In the genomic region with DNA sequence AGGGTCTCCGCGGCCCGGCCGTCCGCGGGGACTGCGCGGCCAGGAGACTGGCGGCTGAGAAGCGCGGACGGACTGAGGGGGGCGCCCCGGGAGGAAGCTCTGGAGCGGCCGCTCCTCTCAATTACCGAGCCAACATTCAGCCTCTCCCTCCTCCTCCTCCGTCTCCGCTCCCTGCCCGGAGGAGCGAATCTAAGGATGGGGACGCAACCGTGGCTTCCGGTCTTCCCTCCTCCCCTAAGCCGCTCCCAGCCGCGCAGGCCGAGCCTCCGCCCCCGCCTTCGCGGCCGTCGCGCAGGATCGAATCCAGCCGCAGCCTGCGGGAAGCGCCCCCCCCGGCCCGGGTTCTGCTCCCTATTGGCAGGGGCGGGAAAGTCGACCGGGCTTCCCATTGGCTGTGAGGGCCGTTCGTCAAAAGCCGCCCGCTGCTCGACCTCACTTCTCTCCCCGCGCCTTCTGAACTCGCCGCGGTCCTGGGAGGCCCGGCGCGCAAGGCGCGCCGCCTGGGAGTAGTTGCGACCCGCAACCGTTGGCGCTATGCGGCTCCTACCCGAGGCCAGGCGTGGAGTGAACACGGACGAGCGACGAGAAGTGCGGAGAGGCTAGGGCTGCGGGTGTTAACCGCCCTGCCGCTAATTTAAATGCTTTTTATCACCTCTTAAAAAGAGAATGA, we compare ENCODE assay signal across 1 cellular context.
A peak's percentile ranks its signal among the peaks of the same experiment; 100 is the strongest.
TF ChIP-seq lines count a peak whose summit lies in the region.

A gene (minus strand): TSS at position 197 of the 670 bp plus-strand sequence. CDS start 302 bp downstream, outside the sequence.

TF ChIP-seq in HepG2, 621 proteins besides CTCF, POLR2A, EP300 and RAD21 (continued from another document and continues in another):
- TF ChIP-seq, protein P1, sequence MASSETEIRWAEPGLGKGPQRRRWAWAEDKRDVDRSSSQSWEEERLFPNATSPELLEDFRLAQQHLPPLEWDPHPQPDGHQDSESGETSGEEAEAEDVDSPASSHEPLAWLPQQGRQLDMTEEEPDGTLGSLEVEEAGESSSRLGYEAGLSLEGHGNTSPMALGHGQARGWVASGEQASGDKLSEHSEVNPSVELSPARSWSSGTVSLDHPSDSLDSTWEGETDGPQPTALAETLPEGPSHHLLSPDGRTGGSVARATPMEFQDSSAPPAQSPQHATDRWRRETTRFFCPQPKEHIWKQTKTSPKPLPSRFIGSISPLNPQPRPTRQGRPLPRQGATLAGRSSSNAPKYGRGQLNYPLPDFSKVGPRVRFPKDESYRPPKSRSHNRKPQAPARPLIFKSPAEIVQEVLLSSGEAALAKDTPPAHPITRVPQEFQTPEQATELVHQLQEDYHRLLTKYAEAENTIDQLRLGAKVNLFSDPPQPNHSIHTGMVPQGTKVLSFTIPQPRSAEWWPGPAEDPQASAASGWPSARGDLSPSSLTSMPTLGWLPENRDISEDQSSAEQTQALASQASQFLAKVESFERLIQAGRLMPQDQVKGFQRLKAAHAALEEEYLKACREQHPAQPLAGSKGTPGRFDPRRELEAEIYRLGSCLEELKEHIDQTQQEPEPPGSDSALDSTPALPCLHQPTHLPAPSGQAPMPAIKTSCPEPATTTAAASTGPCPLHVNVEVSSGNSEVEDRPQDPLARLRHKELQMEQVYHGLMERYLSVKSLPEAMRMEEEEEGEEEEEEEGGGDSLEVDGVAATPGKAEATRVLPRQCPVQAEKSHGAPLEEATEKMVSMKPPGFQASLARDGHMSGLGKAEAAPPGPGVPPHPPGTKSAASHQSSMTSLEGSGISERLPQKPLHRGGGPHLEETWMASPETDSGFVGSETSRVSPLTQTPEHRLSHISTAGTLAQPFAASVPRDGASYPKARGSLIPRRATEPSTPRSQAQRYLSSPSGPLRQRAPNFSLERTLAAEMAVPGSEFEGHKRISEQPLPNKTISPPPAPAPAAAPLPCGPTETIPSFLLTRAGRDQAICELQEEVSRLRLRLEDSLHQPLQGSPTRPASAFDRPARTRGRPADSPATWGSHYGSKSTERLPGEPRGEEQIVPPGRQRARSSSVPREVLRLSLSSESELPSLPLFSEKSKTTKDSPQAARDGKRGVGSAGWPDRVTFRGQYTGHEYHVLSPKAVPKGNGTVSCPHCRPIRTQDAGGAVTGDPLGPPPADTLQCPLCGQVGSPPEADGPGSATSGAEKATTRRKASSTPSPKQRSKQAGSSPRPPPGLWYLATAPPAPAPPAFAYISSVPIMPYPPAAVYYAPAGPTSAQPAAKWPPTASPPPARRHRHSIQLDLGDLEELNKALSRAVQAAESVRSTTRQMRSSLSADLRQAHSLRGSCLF (CRISPR knock-in tag; IDR thresholded peaks at IDR 0.05; ENCODE audit: borderline replicate concordance), result no peak
- no peak for TF ChIP-seq KAT2B (IDR thresholded peaks at IDR 0.05; ENCODE audit: borderline replicate concordance, low read depth, low read length)
- TF ChIP-seq, protein P2, sequence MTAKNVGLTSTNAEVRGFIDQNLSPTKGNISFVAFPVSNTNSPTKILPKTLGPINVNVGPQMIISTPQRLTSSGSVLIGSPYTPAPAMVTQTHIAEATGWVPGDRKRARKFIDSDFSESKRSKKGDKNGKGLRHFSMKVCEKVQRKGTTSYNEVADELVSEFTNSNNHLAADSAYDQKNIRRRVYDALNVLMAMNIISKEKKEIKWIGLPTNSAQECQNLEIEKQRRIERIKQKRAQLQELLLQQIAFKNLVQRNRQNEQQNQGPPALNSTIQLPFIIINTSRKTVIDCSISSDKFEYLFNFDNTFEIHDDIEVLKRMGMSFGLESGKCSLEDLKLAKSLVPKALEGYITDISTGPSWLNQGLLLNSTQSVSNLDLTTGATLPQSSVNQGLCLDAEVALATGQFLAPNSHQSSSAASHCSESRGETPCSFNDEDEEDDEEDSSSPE (CRISPR knock-in tag; IDR thresholded peaks at IDR 0.05), result peak; percentile 94
- TF ChIP-seq PHF5A (CRISPR knock-in tag; IDR thresholded peaks at IDR 0.05; ENCODE audit: low read depth, unreplicated experiment), result peak; percentile 40
- TF ChIP-seq SP2 (CRISPR knock-in tag; IDR thresholded peaks at IDR 0.05), result peak; percentile 97
- no peak for TF ChIP-seq ZNF616 (CRISPR knock-in tag; IDR thresholded peaks at IDR 0.05; ENCODE audit: low read depth)
- TF ChIP-seq HNRNPK (IDR thresholded peaks at IDR 0.05; ENCODE audit: low read depth, low read length, poor library complexity, severe bottlenecking), result no peak
- peak; percentile 93 for TF ChIP-seq RFXAP (CRISPR knock-in tag; IDR thresholded peaks at IDR 0.05; ENCODE audit: borderline replicate concordance)
- no peak; the same call in 1 of the 2 replicates for TF ChIP-seq MYNN (CRISPR knock-in tag; IDR thresholded peaks at IDR 0.05; ENCODE audit: low read depth)
- TF ChIP-seq ZSCAN20 (CRISPR knock-in tag; IDR thresholded peaks at IDR 0.05; ENCODE audit: borderline replicate concordance), result peak; percentile 91
- peak; percentile 47 for TF ChIP-seq ZEB1 (IDR thresholded peaks at IDR 0.05; ENCODE audit: insufficient replicate concordance, low read depth)
- TF ChIP-seq ZNF207 (IDR thresholded peaks at IDR 0.05; ENCODE audit: borderline replicate concordance), result no peak
- TF ChIP-seq SP1 (IDR thresholded peaks at IDR 0.05), result no peak
- peak; percentile 68; the same call in 1 of the 2 replicates for TF ChIP-seq SP1 (CRISPR knock-in tag; IDR thresholded peaks at IDR 0.05)
- TF ChIP-seq, protein P3, sequence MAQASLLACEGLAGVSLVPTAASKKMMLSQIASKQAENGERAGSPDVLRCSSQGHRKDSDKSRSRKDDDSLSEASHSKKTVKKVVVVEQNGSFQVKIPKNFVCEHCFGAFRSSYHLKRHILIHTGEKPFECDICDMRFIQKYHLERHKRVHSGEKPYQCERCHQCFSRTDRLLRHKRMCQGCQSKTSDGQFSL (CRISPR knock-in tag; IDR thresholded peaks at IDR 0.05), result peak; percentile 100
- peak; percentile 35 for TF ChIP-seq MED8 (CRISPR knock-in tag; IDR thresholded peaks at IDR 0.05; ENCODE audit: insufficient replicate concordance)
- peak; percentile 58 for TF ChIP-seq ISL2 (CRISPR knock-in tag; IDR thresholded peaks at IDR 0.05)
- TF ChIP-seq ZNF878 (CRISPR knock-in tag; IDR thresholded peaks at IDR 0.05), result peak; percentile 67; the same call in 1 of the 2 replicates
- peak; percentile 83 for TF ChIP-seq MYC (CRISPR knock-in tag; IDR thresholded peaks at IDR 0.05; ENCODE audit: borderline replicate concordance)
- peak; percentile 70 for TF ChIP-seq CEBPG (CRISPR knock-in tag; IDR thresholded peaks at IDR 0.05)
- TF ChIP-seq HCFC1 (IDR thresholded peaks at IDR 0.05; ENCODE audit: low read depth, low read length), result no peak
- TF ChIP-seq ZNF746 (CRISPR knock-in tag; IDR thresholded peaks at IDR 0.05), result peak; percentile 98
- TF ChIP-seq, protein P4, sequence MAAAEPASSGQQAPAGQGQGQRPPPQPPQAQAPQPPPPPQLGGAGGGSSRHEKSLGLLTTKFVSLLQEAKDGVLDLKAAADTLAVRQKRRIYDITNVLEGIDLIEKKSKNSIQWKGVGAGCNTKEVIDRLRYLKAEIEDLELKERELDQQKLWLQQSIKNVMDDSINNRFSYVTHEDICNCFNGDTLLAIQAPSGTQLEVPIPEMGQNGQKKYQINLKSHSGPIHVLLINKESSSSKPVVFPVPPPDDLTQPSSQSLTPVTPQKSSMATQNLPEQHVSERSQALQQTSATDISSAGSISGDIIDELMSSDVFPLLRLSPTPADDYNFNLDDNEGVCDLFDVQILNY (CRISPR knock-in tag; conservative IDR thresholded peaks at IDR 0.05), result no peak; the same call in 1 of the 2 replicates
- TF ChIP-seq HNF4A (CRISPR knock-in tag; IDR thresholded peaks at IDR 0.05), result peak; percentile 23; the same call in 1 of the 2 replicates
- TF ChIP-seq, protein P5, sequence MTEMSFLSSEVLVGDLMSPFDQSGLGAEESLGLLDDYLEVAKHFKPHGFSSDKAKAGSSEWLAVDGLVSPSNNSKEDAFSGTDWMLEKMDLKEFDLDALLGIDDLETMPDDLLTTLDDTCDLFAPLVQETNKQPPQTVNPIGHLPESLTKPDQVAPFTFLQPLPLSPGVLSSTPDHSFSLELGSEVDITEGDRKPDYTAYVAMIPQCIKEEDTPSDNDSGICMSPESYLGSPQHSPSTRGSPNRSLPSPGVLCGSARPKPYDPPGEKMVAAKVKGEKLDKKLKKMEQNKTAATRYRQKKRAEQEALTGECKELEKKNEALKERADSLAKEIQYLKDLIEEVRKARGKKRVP (CRISPR knock-in tag; IDR thresholded peaks at IDR 0.05), result peak in 1 of 2 experiments; percentile 51; a peak in 1 of 4 replicates
- no peak for TF ChIP-seq SUZ12 (IDR thresholded peaks at IDR 0.05; ENCODE audit: low read depth, low read length)
- TF ChIP-seq, protein P6, sequence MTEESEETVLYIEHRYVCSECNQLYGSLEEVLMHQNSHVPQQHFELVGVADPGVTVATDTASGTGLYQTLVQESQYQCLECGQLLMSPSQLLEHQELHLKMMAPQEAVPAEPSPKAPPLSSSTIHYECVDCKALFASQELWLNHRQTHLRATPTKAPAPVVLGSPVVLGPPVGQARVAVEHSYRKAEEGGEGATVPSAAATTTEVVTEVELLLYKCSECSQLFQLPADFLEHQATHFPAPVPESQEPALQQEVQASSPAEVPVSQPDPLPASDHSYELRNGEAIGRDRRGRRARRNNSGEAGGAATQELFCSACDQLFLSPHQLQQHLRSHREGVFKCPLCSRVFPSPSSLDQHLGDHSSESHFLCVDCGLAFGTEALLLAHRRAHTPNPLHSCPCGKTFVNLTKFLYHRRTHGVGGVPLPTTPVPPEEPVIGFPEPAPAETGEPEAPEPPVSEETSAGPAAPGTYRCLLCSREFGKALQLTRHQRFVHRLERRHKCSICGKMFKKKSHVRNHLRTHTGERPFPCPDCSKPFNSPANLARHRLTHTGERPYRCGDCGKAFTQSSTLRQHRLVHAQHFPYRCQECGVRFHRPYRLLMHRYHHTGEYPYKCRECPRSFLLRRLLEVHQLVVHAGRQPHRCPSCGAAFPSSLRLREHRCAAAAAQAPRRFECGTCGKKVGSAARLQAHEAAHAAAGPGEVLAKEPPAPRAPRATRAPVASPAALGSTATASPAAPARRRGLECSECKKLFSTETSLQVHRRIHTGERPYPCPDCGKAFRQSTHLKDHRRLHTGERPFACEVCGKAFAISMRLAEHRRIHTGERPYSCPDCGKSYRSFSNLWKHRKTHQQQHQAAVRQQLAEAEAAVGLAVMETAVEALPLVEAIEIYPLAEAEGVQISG (CRISPR knock-in tag; IDR thresholded peaks at IDR 0.05), result peak; percentile 78
- TF ChIP-seq NFYC (CRISPR knock-in tag; IDR thresholded peaks at IDR 0.05), result peak; percentile 98
- TF ChIP-seq, protein P7, sequence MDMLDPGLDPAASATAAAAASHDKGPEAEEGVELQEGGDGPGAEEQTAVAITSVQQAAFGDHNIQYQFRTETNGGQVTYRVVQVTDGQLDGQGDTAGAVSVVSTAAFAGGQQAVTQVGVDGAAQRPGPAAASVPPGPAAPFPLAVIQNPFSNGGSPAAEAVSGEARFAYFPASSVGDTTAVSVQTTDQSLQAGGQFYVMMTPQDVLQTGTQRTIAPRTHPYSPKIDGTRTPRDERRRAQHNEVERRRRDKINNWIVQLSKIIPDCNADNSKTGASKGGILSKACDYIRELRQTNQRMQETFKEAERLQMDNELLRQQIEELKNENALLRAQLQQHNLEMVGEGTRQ (IDR thresholded peaks at IDR 0.05; ENCODE audit: low read depth, low read length), result no peak
- TF ChIP-seq, protein P7 (CRISPR knock-in tag; IDR thresholded peaks at IDR 0.05; ENCODE audit: borderline replicate concordance), result no peak; the same call in 1 of the 2 replicates
- TF ChIP-seq ELF4 (CRISPR knock-in tag; IDR thresholded peaks at IDR 0.05; ENCODE audit: borderline replicate concordance), result no peak
- peak; percentile 98 for TF ChIP-seq POLR2G (IDR thresholded peaks at IDR 0.05; ENCODE audit: low read depth, low read length)
- TF ChIP-seq CBX2 (IDR thresholded peaks at IDR 0.05; ENCODE audit: low read depth, low read length), result no peak
- no peak for TF ChIP-seq CBX2 (CRISPR knock-in tag; IDR thresholded peaks at IDR 0.05; ENCODE audit: low read depth)
- TF ChIP-seq, protein P8, sequence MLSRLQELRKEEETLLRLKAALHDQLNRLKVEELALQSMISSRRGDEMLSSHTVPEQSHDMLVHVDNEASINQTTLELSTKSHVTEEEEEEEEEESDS (CRISPR knock-in tag; IDR thresholded peaks at IDR 0.05; ENCODE audit: borderline replicate concordance), result no peak
- no peak for TF ChIP-seq ZNF17 (CRISPR knock-in tag; IDR thresholded peaks at IDR 0.05)
- TF ChIP-seq ZNF24 (IDR thresholded peaks at IDR 0.05), result no peak; the same call in 1 of the 2 replicates
- TF ChIP-seq KDM2A (CRISPR knock-in tag; IDR thresholded peaks at IDR 0.05; ENCODE audit: borderline replicate concordance, low read depth), result peak; percentile 77; the same call in 1 of the 2 replicates
- TF ChIP-seq BCL6 (CRISPR knock-in tag; IDR thresholded peaks at IDR 0.05), result peak; percentile 81; the same call in 1 of the 2 replicates
- TF ChIP-seq CBX5 (CRISPR knock-in tag; IDR thresholded peaks at IDR 0.05; ENCODE audit: borderline replicate concordance), result peak; percentile 92; the same call in 1 of the 2 replicates
- peak; percentile 82; the same call in 1 of the 2 replicates for TF ChIP-seq SP140L (CRISPR knock-in tag; IDR thresholded peaks at IDR 0.05; ENCODE audit: borderline replicate concordance)
- TF ChIP-seq, protein P9, sequence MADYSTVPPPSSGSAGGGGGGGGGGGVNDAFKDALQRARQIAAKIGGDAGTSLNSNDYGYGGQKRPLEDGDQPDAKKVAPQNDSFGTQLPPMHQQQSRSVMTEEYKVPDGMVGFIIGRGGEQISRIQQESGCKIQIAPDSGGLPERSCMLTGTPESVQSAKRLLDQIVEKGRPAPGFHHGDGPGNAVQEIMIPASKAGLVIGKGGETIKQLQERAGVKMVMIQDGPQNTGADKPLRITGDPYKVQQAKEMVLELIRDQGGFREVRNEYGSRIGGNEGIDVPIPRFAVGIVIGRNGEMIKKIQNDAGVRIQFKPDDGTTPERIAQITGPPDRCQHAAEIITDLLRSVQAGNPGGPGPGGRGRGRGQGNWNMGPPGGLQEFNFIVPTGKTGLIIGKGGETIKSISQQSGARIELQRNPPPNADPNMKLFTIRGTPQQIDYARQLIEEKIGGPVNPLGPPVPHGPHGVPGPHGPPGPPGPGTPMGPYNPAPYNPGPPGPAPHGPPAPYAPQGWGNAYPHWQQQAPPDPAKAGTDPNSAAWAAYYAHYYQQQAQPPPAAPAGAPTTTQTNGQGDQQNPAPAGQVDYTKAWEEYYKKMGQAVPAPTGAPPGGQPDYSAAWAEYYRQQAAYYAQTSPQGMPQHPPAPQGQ (CRISPR knock-in tag; IDR thresholded peaks at IDR 0.05; ENCODE audit: borderline replicate concordance), result no peak
- peak; percentile 89 for TF ChIP-seq ZNF788 (CRISPR knock-in tag; IDR thresholded peaks at IDR 0.05; ENCODE audit: borderline replicate concordance)
- TF ChIP-seq ZSCAN9 (CRISPR knock-in tag; IDR thresholded peaks at IDR 0.05; ENCODE audit: borderline replicate concordance), result peak; percentile 97
- TF ChIP-seq SNAI1 (CRISPR knock-in tag; IDR thresholded peaks at IDR 0.05; ENCODE audit: borderline replicate concordance), result no peak
- TF ChIP-seq FOXM1 (CRISPR knock-in tag; IDR thresholded peaks at IDR 0.05), result no peak
- TF ChIP-seq RBAK (CRISPR knock-in tag; IDR thresholded peaks at IDR 0.05), result no peak
- TF ChIP-seq ZC3H13 (CRISPR knock-in tag; IDR thresholded peaks at IDR 0.05), result 0 out of 2 replicates have a peak, but pooled peaks have one; percentile 1
- peak; percentile 38; the same call in 1 of the 2 replicates for TF ChIP-seq ZNF652 (CRISPR knock-in tag; IDR thresholded peaks at IDR 0.05; ENCODE audit: borderline replicate concordance, low read depth)
